ENCODE assay signal across 31 cellular contexts in genomic region chr2:20513946-20514345, GRCh38.
A peak's percentile ranks its signal among the peaks of the same experiment; 100 is the strongest.
DNase-seq lines count a peak whose midpoint lies in the region; FAIRE-seq and TF ChIP-seq lines count a peak whose summit lies in the region.
"Had no signal": no experiment of that assay in that cellular context is flagged by ENCODE, and none has a peak within 500 bp of the region (broad histone marks: within the 10 kb centered on the region; RNA-seq: fewer than 3 reads in every experiment).

No MANE protein-coding gene starts in this region.

- in situ Hi-C loops in brain microvascular endothelial cell (cut with HindIII; ENCODE audit: low pct_ligation_motif_present, low sequenced_read_pairs) = no loop called here

- no peaks in the 10 kb centered on the region for H3K9me3 Mint-ChIP-seq in activated T-cell treated with anti-CD3 and anti-CD28 coated beads, Interleukin-2, amount 50 U/mL, for 24 hours
- H3K9me3 Mint-ChIP-seq: activated naive CD4-positive, alpha-beta T cell treated with anti-CD3 and anti-CD28 coated beads, Interleukin-2, amount 50 U/mL, for 24 hours; T-helper 2 cell treated with Interferon-gamma antibody and Interleukin-4, amounts not matched to agents 5 μg/mL and 100 μg/mL, for 36 hours had no signal

- H3K4me1 ChIP-seq in keratinocyte (ENCODE audit: control insufficient read depth, extremely low read depth, insufficient read depth, low read length) (peaks cover 43% of the 10 kb centered on the region), skeletal muscle satellite cell (ENCODE audit: control insufficient read depth, insufficient read depth, low read length) (peaks cover 26% of the 10 kb centered on the region)
- H3K4me1 ChIP-seq: psoas muscle had no signal

- FAIRE-seq in HTR-8/SVneo (lab: Jason Lieb, UNC) (peak; percentile 48), keratinocyte (lab: Jason Lieb, UNC) (no peak)
- FAIRE-seq: G401.6 had no signal

- dilution Hi-C loops in keratinocyte (cut with MboI; ENCODE audit: extremely low pct_ligation_motif_present, low sequenced_read_pairs) = no loop called here

- H3K4me3 ChIP-seq in brain microvascular endothelial cell (ENCODE audit: low read depth, low read length) (no peak overlapping the region), keratinocyte (ENCODE audit: control insufficient read depth in 2 of 3, extremely low read depth in 1 of 3, insufficient read depth in 2 of 3, low read depth in 1 of 3, low read length in 3 of 3) (no peak overlapping the region), skeletal muscle satellite cell (ENCODE audit: low read length) (peak overlapping the region; percentile 1)
- H3K4me3 ChIP-seq: psoas muscle, tibial nerve had no signal

- no peak overlapping the region for H2AFZ ChIP-seq in keratinocyte (ENCODE audit: control insufficient read depth, low read length)

- H3K27ac ChIP-seq in brain microvascular endothelial cell = peak overlapping the region; percentile 96
- peak overlapping the region; percentile 85 for H3K27ac ChIP-seq in keratinocyte (ENCODE audit: control insufficient read depth, insufficient read depth, low read length)
- H3K27ac ChIP-seq: HL-60, psoas muscle had no signal

- H3K79me2 ChIP-seq in keratinocyte (ENCODE audit: control insufficient read depth, insufficient read depth, low read length) = no peaks in the 10 kb centered on the region

- H3K4me3 Mint-ChIP-seq in activated T-cell treated with anti-CD3 and anti-CD28 coated beads, Interleukin-2, amount 50 U/mL, for 24 hours = no peak overlapping the region
- H3K4me3 Mint-ChIP-seq: activated CD4-positive, alpha-beta T cell treated with anti-CD3 and anti-CD28 coated beads for 36 hours; activated naive CD4-positive, alpha-beta T cell treated with anti-CD3 and anti-CD28 coated beads, Interleukin-2, amount 50 U/mL, for 24 hours; naive thymus-derived CD8-positive, alpha-beta T cell; T-helper 2 cell treated with Interferon-gamma antibody and Interleukin-4, amounts not matched to agents 5 μg/mL and 100 μg/mL, for 36 hours had no signal

- no peaks in the 10 kb centered on the region for H3K36me3 Mint-ChIP-seq in activated T-cell treated with anti-CD3 and anti-CD28 coated beads, Interleukin-2, amount 50 U/mL, for 24 hours (ENCODE audit: low read depth)
- H3K36me3 Mint-ChIP-seq: activated naive CD4-positive, alpha-beta T cell treated with anti-CD3 and anti-CD28 coated beads, Interleukin-2, amount 50 U/mL, for 24 hours; naive thymus-derived CD8-positive, alpha-beta T cell had no signal

- H3K36me3 ChIP-seq in brain microvascular endothelial cell (replicated peaks) (no peaks in the 10 kb centered on the region), keratinocyte (ENCODE audit: control insufficient read depth in 2 of 2, extremely low read depth in 1 of 2, insufficient read depth in 2 of 2, low read length in 2 of 2) (no peaks in the 10 kb centered on the region), skeletal muscle satellite cell (ENCODE audit: insufficient read depth, low read length) (no peaks in the 10 kb centered on the region)
- H3K36me3 ChIP-seq: tibial nerve had no signal

- H3K4me1 Mint-ChIP-seq in activated T-cell treated with anti-CD3 and anti-CD28 coated beads, Interleukin-2, amount 50 U/mL, for 24 hours (ENCODE audit: low read depth) = peaks cover 4% of the 10 kb centered on the region
- H3K4me1 Mint-ChIP-seq: activated CD4-positive, alpha-beta T cell treated with anti-CD3 and anti-CD28 coated beads for 36 hours; activated naive CD4-positive, alpha-beta T cell treated with anti-CD3 and anti-CD28 coated beads, Interleukin-2, amount 50 U/mL, for 24 hours; naive thymus-derived CD8-positive, alpha-beta T cell had no signal

- H3K4me2 ChIP-seq in keratinocyte (ENCODE audit: control insufficient read depth, extremely low read depth, insufficient read depth, low read depth, low read length) (peak overlapping the region; percentile 8), skeletal muscle satellite cell (ENCODE audit: low read length) (no peak overlapping the region)

- no peaks in the 10 kb centered on the region for H3K9me3 ChIP-seq in keratinocyte (ENCODE audit: control insufficient read depth, low read depth, low read length)
- no peaks in the 10 kb centered on the region for H3K9me3 ChIP-seq in skeletal muscle satellite cell (replicated peaks; ENCODE audit: low read length)
- H3K9me3 ChIP-seq: psoas muscle, tibial nerve had no signal

- no peaks in the 10 kb centered on the region for H3K27me3 Mint-ChIP-seq in activated T-cell treated with anti-CD3 and anti-CD28 coated beads, Interleukin-2, amount 50 U/mL, for 24 hours
- H3K27me3 Mint-ChIP-seq: activated CD4-positive, alpha-beta T cell treated with anti-CD3 and anti-CD28 coated beads for 36 hours had no signal

- no peak for TF ChIP-seq CTCF in brain microvascular endothelial cell (IDR thresholded peaks at IDR 0.05; ENCODE audit: low read depth, low read length, missing control alignments)
- TF ChIP-seq CTCF in keratinocyte (optimal IDR thresholded peaks at IDR 0.05 in 1 of 3, IDR thresholded peaks at IDR 0.05 in 1 of 3, conservative IDR thresholded peaks at IDR 0.05 in 1 of 3; ENCODE audit: extremely low read depth in 1 of 3, insufficient read depth in 2 of 3, low read length in 3 of 3) = no peak

- H3K27me3 ChIP-seq in brain microvascular endothelial cell (replicated peaks) = no peaks in the 10 kb centered on the region
- H3K27me3 ChIP-seq in keratinocyte (ENCODE audit: control insufficient read depth, extremely low read depth, insufficient read depth, low read length) = no peaks in the 10 kb centered on the region
- no peaks in the 10 kb centered on the region for H3K27me3 ChIP-seq in skeletal muscle satellite cell (ENCODE audit: control insufficient read depth, insufficient read depth, low read length)
- H3K27me3 ChIP-seq: tibial nerve had no signal

- H3K9me1 ChIP-seq in keratinocyte (ENCODE audit: control insufficient read depth, extremely low read depth, insufficient read depth, low read length) = no peaks in the 10 kb centered on the region

- no peaks in the 10 kb centered on the region for H4K20me1 ChIP-seq in keratinocyte (ENCODE audit: control insufficient read depth, extremely low read depth, insufficient read depth, low read length)

- H3K9ac ChIP-seq in keratinocyte (ENCODE audit: control insufficient read depth, extremely low read depth, insufficient read depth, low read length) (peak overlapping the region; percentile 60), skeletal muscle satellite cell (ENCODE audit: low read depth, low read length) (no peak overlapping the region)

- no peak overlapping the region for H3K27ac Mint-ChIP-seq in activated T-cell treated with anti-CD3 and anti-CD28 coated beads, Interleukin-2, amount 50 U/mL, for 24 hours
- H3K27ac Mint-ChIP-seq: activated CD4-positive, alpha-beta T cell treated with anti-CD3 and anti-CD28 coated beads for 36 hours; activated naive CD4-positive, alpha-beta T cell treated with anti-CD3 and anti-CD28 coated beads, Interleukin-2, amount 50 U/mL, for 24 hours; activated T-helper 2 cell treated with anti-CD3 and anti-CD28 coated beads, Interferon-gamma antibody, Interleukin-2, Interleukin-4, amounts not matched to agents 10 μg/mL and 5 μg/mL and 100 μg/mL, durations not matched to agents 14 hours and 24 hours and 36 hours; naive thymus-derived CD8-positive, alpha-beta T cell; T-helper 2 cell treated with Interferon-gamma antibody and Interleukin-4, amounts not matched to agents 5 μg/mL and 100 μg/mL, for 36 hours had no signal

- DNase-seq in HTR-8/SVneo (ENCODE audit: insufficient read length, low spot score) (no peak), brain microvascular endothelial cell (no peak), keratinocyte (ENCODE audit: low read depth, low spot score) (no peak)
- no peak for DNase-seq in activated naive CD4-positive, alpha-beta T cell treated with anti-CD3 and anti-CD28 coated beads, Interleukin-2, amount 50 U/mL, for 16 hours
- DNase-seq in activated T-cell treated with anti-CD3 and anti-CD28 coated beads, Interleukin-2, amount 50 U/mL, for 24 hours = no peak
- no peak for DNase-seq in activated CD4-positive, alpha-beta T cell treated with anti-CD3 and anti-CD28 coated beads for 1 hour
- DNase-seq: activated CD4-positive, alpha-beta T cell treated with anti-CD3 and anti-CD28 coated beads for 36 hours; amniotic stem cell; C1 segment of cervical spinal cord; COR-L47; DMS79; effector CD4-positive, alpha-beta T cell; GOT3; Karpas-422; naive thymus-derived CD8-positive, alpha-beta T cell; NCI-H1417 treated with DMSO at 0.1 percent for 48 hours; NCI-H2029 treated with DMSO at 0.1 percent for 48 hours; NCI-H524; occipital lobe; PC-3; psoas muscle; SHP77 treated with DMSO at 0.1 percent for 48 hours; stimulated activated CD4-positive, alpha-beta T cell treated with anti-CD3 and anti-CD28 coated beads, Interleukin-15, amount 100 ng/mL, for 24 hours; stimulated activated CD4-positive, alpha-beta T cell treated with anti-CD3 and anti-CD28 coated beads, Interleukin-4, amount 100 ng/mL, for 4 hours had no signal
